ENCODE assay signal across 15 cellular contexts in the genomic region with DNA sequence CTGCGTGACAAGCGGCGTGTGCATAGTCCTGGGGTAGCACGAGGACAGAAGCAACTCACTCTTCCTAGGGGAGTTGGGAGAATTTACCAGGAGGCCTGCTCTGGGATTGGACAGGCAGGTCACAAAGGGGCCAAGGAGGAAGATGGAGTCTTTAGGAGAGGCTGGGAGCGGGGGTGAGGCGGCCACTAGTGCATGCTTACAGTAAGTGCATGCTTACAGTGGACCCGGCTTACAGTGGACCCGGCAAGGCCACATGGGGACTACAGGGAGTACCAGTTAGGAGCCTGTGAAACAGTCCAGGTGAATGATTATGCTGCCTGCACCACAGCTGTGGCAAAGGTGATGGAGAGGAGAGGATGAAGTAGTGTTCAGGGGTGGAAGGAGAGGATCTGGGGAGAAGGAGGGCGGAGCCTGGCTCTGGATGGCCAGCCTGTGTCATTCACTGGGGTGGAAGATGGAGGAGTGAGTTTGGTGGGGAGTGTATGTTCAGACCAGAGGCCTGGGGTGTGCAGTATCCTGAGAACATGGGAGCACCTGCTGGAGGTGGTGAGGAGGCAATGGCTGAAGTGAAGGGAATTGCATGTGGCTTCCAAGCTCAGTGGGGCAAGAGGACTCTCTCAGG.
DNase-seq lines count a peak whose midpoint lies in the region; ATAC-seq, FAIRE-seq and TF ChIP-seq lines count a peak whose summit lies in the region.
"Had no signal": no experiment of that assay in that cellular context is flagged by ENCODE, and none has a peak within 500 bp of the region (broad histone marks: within the 10 kb centered on the region; RNA-seq: fewer than 3 reads in every experiment).

No MANE protein-coding gene starts in this region.

- no peak overlapping the region for H3K27ac ChIP-seq in GM12878 (ENCODE audit: control insufficient read depth, insufficient read depth)
- H3K27ac ChIP-seq in mesenchymal stem cell (ENCODE audit: low read length, poor library complexity, severe bottlenecking), result no peak overlapping the region
- H3K27ac ChIP-seq: neutrophil, SJCRH30 had no signal

- CTCF ChIA-PET in BJ (lab: Yijun Ruan, JAX), result interaction anchor here (1.3 kb wide), 1 partner anchor 50 kb away, joined by 6 read pairs; no protein-coding TSS in a partner anchor
- CTCF ChIA-PET in GM12878 (lab: Yijun Ruan, JAX), result interaction anchor here (0.6 kb wide), 1 partner anchor 153 kb away, joined by 3 read pairs; no protein-coding TSS in a partner anchor

- H3K27me3 ChIP-seq in BJ (ENCODE audit: control insufficient read depth, insufficient read depth, low read length) (no peaks in the 10 kb centered on the region), GM12878 (replicated peaks in 1 of 2; ENCODE audit: control insufficient read depth in 2 of 2, insufficient read depth in 2 of 2, low read length in 1 of 2) (no peaks in the 10 kb centered on the region), mesenchymal stem cell (ENCODE audit: control insufficient read depth in 1 of 2, insufficient read depth in 1 of 2, low read length in 2 of 2) (no peaks in the 10 kb centered on the region)
- H3K27me3 ChIP-seq: neutrophil, SJCRH30 had no signal

- ATAC-seq in GM12878, result peak; percentile 24; the same call in 1 of the 3 replicates
- no peak for ATAC-seq in HG02571 (IDR thresholded peaks at IDR 0.05; ENCODE audit: unreplicated experiment)
- no peak for ATAC-seq in HG02973 (IDR thresholded peaks at IDR 0.05; ENCODE audit: unreplicated experiment)
- ATAC-seq: stimulated activated naive B cell treated with anti-CD40 and anti-IgM and Interleukin-4, amounts not matched to agents 10 μg/mL and 1 μg/mL and 100 μg/mL, for 72 hours had no signal

- H3K4me2 ChIP-seq in GM12878 (ENCODE audit: control insufficient read depth, insufficient read depth), result no peak overlapping the region
- no peak overlapping the region for H3K4me2 ChIP-seq in mesenchymal stem cell (ENCODE audit: low read length, poor library complexity, severe bottlenecking)

- no peak for TF ChIP-seq RAD21 in GM12878 (IDR thresholded peaks at IDR 0.05; ENCODE audit: insufficient read depth, low read depth, low read length)

- no peaks in the 10 kb centered on the region; the same call in 2 of the 3 replicates for H3K9me3 ChIP-seq in GM12878 (replicated peaks; ENCODE audit: control insufficient read depth, insufficient read depth, low read length)
- H3K9me3 ChIP-seq in mesenchymal stem cell (ENCODE audit: control insufficient read depth, low read length), result no peaks in the 10 kb centered on the region
- H3K9me3 ChIP-seq: neutrophil, SJCRH30 had no signal

- H2AFZ ChIP-seq in GM12878 (ENCODE audit: control insufficient read depth, low read depth, low read length) (no peak overlapping the region), mesenchymal stem cell (ENCODE audit: low read depth, low read length) (no peak overlapping the region)

- H3K14ac ChIP-seq in mesenchymal stem cell (ENCODE audit: low read length in 2 of 2), result peak overlapping the region in 1 of 2 experiments; percentile 19

- BruUV-seq in GM12878 (replicated peaks; lab: Mats Ljungman, UMichigan), result no TSS peak

- H3K36me3 ChIP-seq in BJ (ENCODE audit: control insufficient read depth, insufficient read depth, low read length) (peaks cover 9% of the 10 kb centered on the region), GM12878 (ENCODE audit: control insufficient read depth in 2 of 2, insufficient read depth in 2 of 2, low read length in 1 of 2) (peaks cover 5 to 13% of the 10 kb centered on the region in 2 experiments; a peak in 3 of 4 replicates), mesenchymal stem cell (ENCODE audit: control insufficient read depth in 1 of 2, insufficient read depth in 2 of 2, low read depth in 1 of 2, low read length in 2 of 2) (peaks cover 22 to 48% of the 10 kb centered on the region in 2 experiments)

- no peak overlapping the region for H3K4ac ChIP-seq in mesenchymal stem cell (ENCODE audit: low read depth in 1 of 2, low read length in 2 of 2)

- WGBS in GM12878 (ENCODE audit: insufficient coverage, insufficient replicate concordance, low lambda C conversion rate, missing lambda C conversion rate), result 95% methylated on average over 9 of the region's 9 CpGs
- WGBS in mesenchymal stem cell, result 82% methylated on average over 9 of the region's 9 CpGs

- intact Hi-C loops in GM12878 (cut with micrococcal nuclease; ENCODE audit: unreplicated experiment), result no loop called here

- no peak overlapping the region for H3K4me3 ChIP-seq in BJ (ENCODE audit: low read depth, low read length)
- no peak overlapping the region for H3K4me3 ChIP-seq in GM12878
- no peak overlapping the region for H3K4me3 ChIP-seq in mesenchymal stem cell (ENCODE audit: insufficient read depth in 1 of 2, low read depth in 1 of 2, low read length in 2 of 2)
- H3K4me3 ChIP-seq: SJCRH30 had no signal

- H3K23ac ChIP-seq in mesenchymal stem cell (ENCODE audit: low read length in 2 of 2), result no peak overlapping the region

- no peak overlapping the region for H2BK15ac ChIP-seq in mesenchymal stem cell (ENCODE audit: low read depth, poor library complexity, severe bottlenecking)

- no peak for TF ChIP-seq EP300 in GM12878 (IDR thresholded peaks at IDR 0.05; ENCODE audit: borderline replicate concordance in 1 of 2, control insufficient read depth in 1 of 2, low read depth in 2 of 2, low read length in 2 of 2)

- H2BK5ac ChIP-seq in mesenchymal stem cell (ENCODE audit: low read depth, low read length, poor library complexity, severe bottlenecking), result no peak overlapping the region

- SMC1A ChIA-PET in GM12878 (lab: Charles Lee; ENCODE audit: uncharacterized antibody, unreplicated experiment), result no interaction called here

- H3K9ac ChIP-seq in GM12878 (ENCODE audit: control insufficient read depth, insufficient read depth, low read length), result no peak overlapping the region
- no peak overlapping the region for H3K9ac ChIP-seq in mesenchymal stem cell (ENCODE audit: low read length)

- RAD21 ChIA-PET in GM12878 (lab: Charles Lee; ENCODE audit: unreplicated experiment), result no interaction called here

- H4K8ac ChIP-seq in mesenchymal stem cell (ENCODE audit: low read length), result no peak overlapping the region

- H3K79me2 ChIP-seq in GM12878 (ENCODE audit: control insufficient read depth, insufficient read depth, low read length), result no peaks in the 10 kb centered on the region

- H2BK120ac ChIP-seq in mesenchymal stem cell (ENCODE audit: low read depth, low read length), result no peak overlapping the region

- no peak overlapping the region for H4K91ac ChIP-seq in mesenchymal stem cell (ENCODE audit: low read length)

- peak; percentile 24; the same call in 1 of the 2 replicates for TF ChIP-seq CTCF in BJ (IDR thresholded peaks at IDR 0.05; ENCODE audit: insufficient read depth, low read depth, low read length)
- no peak for TF ChIP-seq CTCF in GM12878 (IDR thresholded peaks at IDR 0.05 in 2 of 3, conservative IDR thresholded peaks at IDR 0.05 in 1 of 3; ENCODE audit: control insufficient read depth in 2 of 3, extremely low read depth in 1 of 3, insufficient read depth in 1 of 3, low read depth in 3 of 3, low read length in 3 of 3)

- DNase-seq in BJ (ENCODE audit: low read depth) (no peak), HT-29 (ENCODE audit: low spot score) (peak; percentile 16), GM12878 (ENCODE audit: low read depth, low spot score) (no peak), mesenchymal stem cell (peak; percentile 2), NCI-H748 (lab: John Stamatoyannopoulos, UW; ENCODE audit: unreplicated experiment) (no peak)
- no peak for DNase-seq in effector CD4-positive, alpha-beta T cell
- DNase-seq: activated T-cell treated with anti-CD3 and anti-CD28 coated beads, Interleukin-2, amount 50 U/mL, for 48 hours; Karpas-422; NCI-H2171 treated with DMSO at 0.1 percent for 48 hours; SJCRH30; stimulated activated naive B cell treated with anti-CD40 and anti-IgM and Interleukin-4, amounts not matched to agents 10 μg/mL and 1 μg/mL and 100 μg/mL, for 72 hours had no signal

- no peak for FAIRE-seq in GM12878 (lab: Jason Lieb, UNC)
- FAIRE-seq: islet of Langerhans had no signal

- H2BK12ac ChIP-seq in mesenchymal stem cell (ENCODE audit: low read length in 2 of 2), result no peak overlapping the region

- no peak for TF ChIP-seq POLR2A in GM12878 (IDR thresholded peaks at IDR 0.05; ENCODE audit: low read depth, low read length)

- no peaks in the 10 kb centered on the region for H4K20me1 ChIP-seq in GM12878 (ENCODE audit: control insufficient read depth, insufficient read depth)

- H2AK5ac ChIP-seq in mesenchymal stem cell (ENCODE audit: low read length, severe bottlenecking), result no peak overlapping the region

- H3K79me1 ChIP-seq in mesenchymal stem cell (replicated peaks; ENCODE audit: low read length, poor library complexity, severe bottlenecking), result no peaks in the 10 kb centered on the region

- no peak overlapping the region for H3K18ac ChIP-seq in mesenchymal stem cell (ENCODE audit: low read depth in 1 of 2, low read length in 2 of 2)

- H3K4me1 ChIP-seq in GM12878 (ENCODE audit: control insufficient read depth, insufficient read depth, low read length) (no peaks in the 10 kb centered on the region), mesenchymal stem cell (ENCODE audit: control insufficient read depth, insufficient read depth, low read depth, low read length) (peaks cover 4% of the 10 kb centered on the region)
- H3K4me1 ChIP-seq: SJCRH30 had no signal

- in situ Hi-C loops in GM12878 (cut with MboI), result no loop called here

- POLR2A ChIA-PET in BJ (lab: Charles Lee) (no interaction called here), GM12878 (lab: Charles Lee) (no interaction called here)

Comparison
In these comparisons a context has a peak if more than half of its experiments do, and no peak if none do; other contexts are left out.
1. DNase-seq: peak in HT-29 (single experiment) and mesenchymal stem cell (single experiment); none in BJ (single experiment), GM12878 (single experiment), NCI-H748 (single experiment) and effector CD4-positive, alpha-beta T cell (single experiment).